In the genomic region with DNA sequence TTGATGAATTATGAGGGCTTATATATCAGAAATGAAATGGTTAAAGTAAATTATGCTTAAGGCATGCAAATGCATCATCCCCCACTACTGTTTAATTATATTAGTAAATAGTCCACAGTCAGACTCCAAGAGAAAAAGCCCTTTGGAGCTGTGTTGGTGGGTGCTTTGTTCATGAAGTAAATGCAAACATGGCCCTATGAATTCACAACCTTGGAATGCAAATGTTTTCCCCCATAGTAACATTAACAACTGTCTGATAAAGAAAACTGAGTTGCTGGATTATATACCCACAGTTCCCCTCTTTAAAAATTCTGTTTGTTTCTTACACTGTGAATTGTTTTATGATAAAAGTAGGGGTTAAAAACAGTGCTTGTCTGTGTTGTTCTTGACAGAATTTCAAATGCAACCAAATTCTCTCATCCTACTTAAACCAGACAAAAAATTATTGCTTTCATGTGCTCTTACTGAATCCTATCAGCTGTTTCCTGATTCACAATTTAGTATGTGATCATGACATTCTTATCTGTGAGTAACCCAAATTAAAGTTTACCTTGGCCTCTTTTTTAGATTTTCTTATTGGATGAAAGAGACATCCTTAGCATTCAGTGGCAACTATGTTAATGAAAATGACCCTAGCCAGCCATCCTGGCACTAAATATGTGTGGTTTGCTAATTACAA, we compare ENCODE assay signal across 24 cellular contexts. TPM values are rescaled to one million over a fixed set of nuclear protein-coding genes. Genes with fewer than 3 reads are reported as not detected.
A peak's percentile ranks its signal among the peaks of the same experiment; 100 is the strongest.
DNase-seq lines count a peak whose midpoint lies in the region; ATAC-seq and TF ChIP-seq lines count a peak whose summit lies in the region.
"Had no signal": no experiment of that assay in that cellular context is flagged by ENCODE, and none has a peak within 500 bp of the region (broad histone marks: within the 10 kb centered on the region; RNA-seq: fewer than 3 reads in every experiment).

No MANE protein-coding gene starts in this region.

- H3K4me1 ChIP-seq in fibroblast of lung (ENCODE audit: control insufficient read depth, extremely low read depth, insufficient read depth, low read length) = peaks cover 3% of the 10 kb centered on the region
- H3K4me1 ChIP-seq: adrenal gland had no signal

- H3K9ac ChIP-seq in fibroblast of lung (ENCODE audit: insufficient read depth, low read length) = no peak overlapping the region

- H3K27me3 ChIP-seq in fibroblast of lung (ENCODE audit: control insufficient read depth, insufficient read depth, low read length) = no peaks in the 10 kb centered on the region
- H3K27me3 ChIP-seq: adrenal gland, sigmoid colon had no signal

- H3K9me3 ChIP-seq in fibroblast of lung (ENCODE audit: control insufficient read depth, insufficient read depth, low read depth, low read length) = no peaks in the 10 kb centered on the region
- H3K9me3 ChIP-seq: adrenal gland, sigmoid colon, thoracic aorta had no signal

- peak overlapping the region; percentile 12 for H3K27ac Mint-ChIP-seq in progenitor cell of endocrine pancreas
- H3K27ac Mint-ChIP-seq: natural killer cell; stimulated activated effector memory CD8-positive, alpha-beta T cell treated with anti-CD3 and anti-CD28 coated beads, Interleukin-12 subunit alpha, Interleukin-12 subunit beta, amount 100 ng/mL, for 72 hours had no signal

- H3K27me3 Mint-ChIP-seq in progenitor cell of endocrine pancreas = peaks cover under 1% of the 10 kb centered on the region
- H3K27me3 Mint-ChIP-seq: central memory CD8-positive, alpha-beta T cell had no signal

- H4K20me1 ChIP-seq in fibroblast of lung (ENCODE audit: control insufficient read depth, extremely low read depth, insufficient read depth, low read length) = no peaks in the 10 kb centered on the region

- H3K36me3 Mint-ChIP-seq in progenitor cell of endocrine pancreas (ENCODE audit: insufficient read depth) = no peaks in the 10 kb centered on the region
- H3K36me3 Mint-ChIP-seq: natural killer cell; stimulated activated effector memory CD8-positive, alpha-beta T cell treated with anti-CD3 and anti-CD28 coated beads, Interleukin-12 subunit alpha, Interleukin-12 subunit beta, amount 100 ng/mL, for 72 hours had no signal

- peaks cover 12% of the 10 kb centered on the region for H3K4me1 Mint-ChIP-seq in progenitor cell of endocrine pancreas (ENCODE audit: low read depth)
- H3K4me1 Mint-ChIP-seq: central memory CD8-positive, alpha-beta T cell; natural killer cell; stimulated activated effector memory CD8-positive, alpha-beta T cell treated with anti-CD3 and anti-CD28 coated beads, Interleukin-12 subunit alpha, Interleukin-12 subunit beta, amount 100 ng/mL, for 72 hours had no signal

- ATAC-seq in GM18858 (IDR thresholded peaks at IDR 0.05; ENCODE audit: unreplicated experiment) (no peak), HG02938 (IDR thresholded peaks at IDR 0.05; ENCODE audit: unreplicated experiment) (no peak)
- ATAC-seq: HCT116; natural killer cell; Right ventricle myocardium inferior; stimulated activated effector memory CD8-positive, alpha-beta T cell treated with anti-CD3 and anti-CD28 coated beads, Interleukin-12 subunit alpha, Interleukin-12 subunit beta, amount 100 ng/mL, for 72 hours had no signal

- no peaks in the 10 kb centered on the region for H3K36me3 ChIP-seq in fibroblast of lung (ENCODE audit: control insufficient read depth, insufficient read depth, low read length)
- H3K36me3 ChIP-seq: adrenal gland, sigmoid colon, thoracic aorta had no signal

- H3K4me3 Mint-ChIP-seq in progenitor cell of endocrine pancreas (ENCODE audit: low read depth) = no peak overlapping the region
- H3K4me3 Mint-ChIP-seq: central memory CD8-positive, alpha-beta T cell; natural killer cell; stimulated activated effector memory CD8-positive, alpha-beta T cell treated with anti-CD3 and anti-CD28 coated beads, Interleukin-12 subunit alpha, Interleukin-12 subunit beta, amount 100 ng/mL, for 72 hours had no signal

- H3K4me2 ChIP-seq in fibroblast of lung (ENCODE audit: extremely low read depth, insufficient read depth, low read length) = no peak overlapping the region

- no peak overlapping the region for H3K27ac ChIP-seq in fibroblast of lung (ENCODE audit: insufficient read depth, low read length)
- H3K27ac ChIP-seq: adrenal gland, sigmoid colon, thoracic aorta had no signal

- H3K79me2 ChIP-seq in fibroblast of lung (ENCODE audit: control insufficient read depth, insufficient read depth, low read length) = no peaks in the 10 kb centered on the region

- no peak overlapping the region for H2AFZ ChIP-seq in fibroblast of lung (ENCODE audit: low read length)

- no peak overlapping the region for H3K4me3 ChIP-seq in fibroblast of lung (replicated peaks in 1 of 4; ENCODE audit: control extremely low read depth in 1 of 4, insufficient read depth in 1 of 4, low read depth in 3 of 4, low read length in 4 of 4)
- H3K4me3 ChIP-seq: adrenal gland, sigmoid colon, thoracic aorta had no signal

- DNase-seq in EH (ENCODE audit: low read depth) = peak; percentile 23
- DNase-seq in NCI-H69 (lab: John Stamatoyannopoulos, UW) = peak; percentile 55
- DNase-seq in fibroblast of lung (ENCODE audit: low read depth in 2 of 2) = peak; percentile 8 to 68
- DNase-seq in progenitor cell of endocrine pancreas (ENCODE audit: low spot score, unreplicated experiment) = no peak
- no peak for DNase-seq in NCI-H1436 treated with DMSO at 0.1 percent for 48 hours (lab: John Stamatoyannopoulos, UW)
- DNase-seq: activated CD4-positive, alpha-beta T cell treated with anti-CD3 and anti-CD28 coated beads, Interleukin-2, amount 50 U/mL, for 4 hours; activated gamma-delta T cell treated with Interleukin-2 at 50 U/mL for 16 hours; adrenal gland; AML-193; DND-41; left cardiac atrium; natural killer cell; NCI-H1436; NCI-H748 treated with DMSO at 0.1 percent for 48 hours; sigmoid colon; T-helper 1 cell had no signal

- TF ChIP-seq CTCF in fibroblast of lung (conservative IDR thresholded peaks at IDR 0.05 in 1 of 2, IDR thresholded peaks at IDR 0.05 in 1 of 2; ENCODE audit: low read depth in 1 of 2, low read length in 2 of 2) (no peak), progenitor cell of endocrine pancreas (IDR thresholded peaks at IDR 0.05; ENCODE audit: unreplicated experiment) (no peak)

- H3K9me3 Mint-ChIP-seq in progenitor cell of endocrine pancreas (ENCODE audit: low read depth) = no peaks in the 10 kb centered on the region

RNA-seq across cellular contexts. Expression of a gene that starts 48.5 kb away (rescaled TPM):
- total RNA-seq in fibroblast of lung (4.1 and 5.1 TPM in 2 replicates), progenitor cell of endocrine pancreas (13.7 and 16.8 TPM in 2 replicates)
- 1.3 and 2.4 TPM in 2 replicates for polyA plus RNA-seq in fibroblast of lung
- polyA plus RNA-seq in fibroblast of lung (2012) = 1.5 TPM in 2 replicates
- polyA minus RNA-seq in fibroblast of lung (ENCODE audit: low replicate concordance) = 1.9 TPM in 1 of 2 replicates, not detected in the other
- total RNA-seq: OCI-LY7 had no signal

Comparison
In these comparisons a context has a peak if more than half of its experiments do, and no peak if none do; other contexts are left out.
1. DNase-seq: peak in EH (single experiment), NCI-H69 (single experiment) and fibroblast of lung (2 of 2); none in progenitor cell of endocrine pancreas (single experiment) and NCI-H1436 treated with DMSO at 0.1 percent for 48 hours (single experiment).